In genomic region chr10:54843085-54843646, GRCh38 we compare ENCODE assay signal across 2 cellular contexts.
TF ChIP-seq lines count a peak whose summit lies in the region.

No MANE protein-coding gene starts in this region.

TF ChIP-seq in SK-N-SH treated with all-trans-retinoic acid at 6 μM for 48 hours, 23 proteins besides CTCF, POLR2A, EP300 and RAD21 (continued from another document):
- TF ChIP-seq PATZ1 (CRISPR knock-in tag; IDR thresholded peaks at IDR 0.05; ENCODE audit: borderline replicate concordance) = no peak
- no peak for TF ChIP-seq BACH2 (CRISPR knock-in tag; IDR thresholded peaks at IDR 0.05; ENCODE audit: borderline replicate concordance)

TF ChIP-seq in GM23338, 12 proteins besides CTCF, POLR2A, EP300 and RAD21:
- TF ChIP-seq ZNF462 (CRISPR knock-in tag; IDR thresholded peaks at IDR 0.05) (no peak), EZH2phosphoT487 (IDR thresholded peaks at IDR 0.05; ENCODE audit: unreplicated experiment) (no peak), EZH2 (IDR thresholded peaks at IDR 0.05; ENCODE audit: low read depth, unreplicated experiment) (no peak), JUNB (IDR thresholded peaks at IDR 0.05; ENCODE audit: unreplicated experiment) (no peak), ZNF114 (CRISPR knock-in tag; IDR thresholded peaks at IDR 0.05) (no peak), REST (IDR thresholded peaks at IDR 0.05; ENCODE audit: unreplicated experiment) (no peak), CREB1 (CRISPR knock-in tag; IDR thresholded peaks at IDR 0.05; ENCODE audit: low read depth) (no peak), NANOG (IDR thresholded peaks at IDR 0.05; ENCODE audit: borderline replicate concordance) (no peak), ZNF331 (CRISPR knock-in tag; IDR thresholded peaks at IDR 0.05; ENCODE audit: low read depth) (no peak), STAT1 (IDR thresholded peaks at IDR 0.05; ENCODE audit: unreplicated experiment) (no peak), POLR2AphosphoS5 (IDR thresholded peaks at IDR 0.05; ENCODE audit: low read depth) (no peak), ETS1 (IDR thresholded peaks at IDR 0.05) (no peak)
